In the genomic region with DNA sequence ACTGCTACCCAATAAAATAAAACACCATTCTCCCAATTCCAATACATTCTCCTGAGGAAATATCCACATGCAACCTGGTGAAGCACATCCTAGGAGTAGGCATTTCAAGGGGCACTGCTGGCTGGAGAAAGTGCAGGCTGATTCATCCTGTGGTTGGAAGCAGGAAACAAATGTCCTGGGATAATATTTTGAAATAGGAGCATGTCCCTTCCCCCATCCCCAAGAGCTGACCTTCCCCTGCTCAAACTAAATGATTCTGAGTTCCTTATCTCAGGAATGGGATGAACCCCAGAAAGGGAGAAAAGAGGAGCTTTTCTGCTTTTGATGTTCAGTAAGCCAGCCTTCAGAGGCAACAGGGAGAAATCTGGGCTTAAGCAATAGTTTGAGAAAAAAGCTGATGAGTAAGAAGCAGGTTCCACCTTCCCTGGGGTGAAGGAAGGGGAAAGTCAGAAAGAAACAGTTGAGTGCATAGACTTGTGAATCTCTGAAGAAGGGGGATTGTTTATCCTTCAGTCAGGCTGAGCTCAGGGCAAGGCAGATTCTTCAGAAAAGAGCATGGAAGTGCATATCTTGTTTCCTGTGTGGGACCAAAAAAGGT, we compare ENCODE assay signal across 21 cellular contexts. TPM values are rescaled to one million over a fixed set of nuclear protein-coding genes. Genes with fewer than 3 reads are reported as not detected.
DNase-seq lines count a peak whose midpoint lies in the region; ATAC-seq, FAIRE-seq and TF ChIP-seq lines count a peak whose summit lies in the region.
"Had no signal": no experiment of that assay in that cellular context is flagged by ENCODE, and none has a peak within 500 bp of the region (broad histone marks: within the 10 kb centered on the region; RNA-seq: fewer than 3 reads in every experiment).

No MANE protein-coding gene starts in this region.

- DNase-seq in EH (ENCODE audit: low read depth) (peak; percentile 80), OCI-LY7 (ENCODE audit: low spot score) (no peak), endothelial cell of umbilical vein (ENCODE audit: low read depth, low spot score) (peak; percentile 45), NCI-H748 (lab: John Stamatoyannopoulos, UW; ENCODE audit: unreplicated experiment) (no peak), dedifferentiated amniotic fluid mesenchymal stem cell (ENCODE audit: extremely low spot score) (no peak)
- DNase-seq in stimulated activated CD4-positive, alpha-beta T cell treated with anti-CD3 and anti-CD28 coated beads, Interleukin-12 subunit alpha, Interleukin-12 subunit beta, amount 100 ng/mL, for 4 hours, result no peak
- DNase-seq: activated CD4-positive, alpha-beta T cell treated with anti-CD3 and anti-CD28 coated beads for 48 hours; activated T-cell treated with anti-CD3 and anti-CD28 coated beads, Interleukin-2, amount 50 U/mL, for 48 hours; DMS79; dorsolateral prefrontal cortex; immature natural killer cell; mucosa of descending colon; NCI-H1417 treated with DMSO at 0.1 percent for 48 hours; NCI-H510A treated with DMSO at 0.1 percent for 48 hours; posterior cingulate gyrus; T-helper 2 cell; thyroid gland had no signal

- H3K9ac ChIP-seq in endothelial cell of umbilical vein (replicated peaks; ENCODE audit: extremely low read depth, insufficient read depth, low read length), result no peak overlapping the region
- H3K9ac ChIP-seq: BLaER1 had no signal

- H3K36me3 ChIP-seq in OCI-LY7 (ENCODE audit: insufficient read depth, low read length) (no peaks in the 10 kb centered on the region), endothelial cell of umbilical vein (ENCODE audit: control insufficient read depth in 2 of 2, extremely low read depth in 1 of 2, insufficient read depth in 2 of 2, low read length in 2 of 2) (no peaks in the 10 kb centered on the region)
- H3K36me3 ChIP-seq: BLaER1, thyroid gland had no signal

- dilution Hi-C loops in endothelial cell of umbilical vein (cut with MboI; ENCODE audit: extremely low pct_ligation_motif_present, low sequenced_read_pairs), result no loop called here

- intact Hi-C loops in OCI-LY7 (cut with micrococcal nuclease; ENCODE audit: unreplicated experiment), result no loop called here
- intact Hi-C loops in endothelial cell of umbilical vein (cut with micrococcal nuclease), result no loop called here

- H3K4me2 ChIP-seq in OCI-LY7 (ENCODE audit: low read length) (no peak overlapping the region), endothelial cell of umbilical vein (ENCODE audit: insufficient read depth, low read length) (peak overlapping the region; percentile 12)
- H3K4me2 ChIP-seq: BLaER1 had no signal

- no TSS peak for BruUV-seq in OCI-LY7 (replicated peaks; lab: Mats Ljungman, UMichigan)
- BruUV-seq in endothelial cell of umbilical vein (replicated peaks; lab: Mats Ljungman, UMichigan), result no TSS peak

- peak overlapping the region in 2 of 3 experiments; percentile 2 to 30 for H3K27ac Mint-ChIP-seq in nephron

- peaks cover 1% of the 10 kb centered on the region for H3K36me3 Mint-ChIP-seq in nephron (ENCODE audit: low read depth)
- H3K36me3 Mint-ChIP-seq: immature natural killer cell had no signal

- H3K9me2 ChIP-seq in OCI-LY7 (ENCODE audit: insufficient read depth, low read length), result no peaks in the 10 kb centered on the region

- peaks cover 33% of the 10 kb centered on the region for H3K4me1 Mint-ChIP-seq in nephron

- POLR2A ChIA-PET in OCI-LY7 (lab: Charles Lee), result interaction anchor here (0.6 to 2.2 kb wide), 4 partner anchors 9 to 586 kb away, joined by 3 to 8 read pairs (median 4); no protein-coding TSS in a partner anchor
- POLR2A ChIA-PET in endothelial cell of umbilical vein (lab: Charles Lee), result no interaction called here

- peak overlapping the region in 1 of 3 experiments; percentile 3 for H3K4me3 Mint-ChIP-seq in nephron
- H3K4me3 Mint-ChIP-seq: immature natural killer cell had no signal

- H3K9me3 ChIP-seq in OCI-LY7 (ENCODE audit: low read length) (0 out of 2 replicates have a peak, but pooled peaks cover 4% of the 10 kb centered on the region), endothelial cell of umbilical vein (replicated peaks; ENCODE audit: control insufficient read depth, insufficient read depth, low read length) (no peaks in the 10 kb centered on the region)
- H3K9me3 ChIP-seq: mucosa of descending colon, thyroid gland had no signal

- TF ChIP-seq CTCF in OCI-LY7 (conservative IDR thresholded peaks at IDR 0.05; ENCODE audit: low read length) (no peak), endothelial cell of umbilical vein (IDR thresholded peaks at IDR 0.05; ENCODE audit: extremely low read depth in 1 of 2, insufficient read depth in 1 of 2, low read depth in 1 of 2, low read length in 2 of 2) (no peak), nephron (IDR thresholded peaks at IDR 0.05; ENCODE audit: unreplicated experiment in 3 of 3) (no peak)

- ATAC-seq in HG02678 (IDR thresholded peaks at IDR 0.05; ENCODE audit: unreplicated experiment), result no peak
- ATAC-seq: mucosa of descending colon, Panc1 had no signal

- peaks cover 5% of the 10 kb centered on the region for H3K9me3 Mint-ChIP-seq in nephron

- H3K4me3 ChIP-seq in OCI-LY7 (ENCODE audit: low read depth, low read length, poor library complexity, severe bottlenecking), result no peak overlapping the region
- H3K4me3 ChIP-seq in endothelial cell of umbilical vein (replicated peaks in 1 of 3; ENCODE audit: insufficient read depth in 1 of 3, low read depth in 1 of 3, low read length in 3 of 3), result no peak overlapping the region
- H3K4me3 ChIP-seq: BLaER1, dorsolateral prefrontal cortex, mucosa of descending colon, thyroid gland had no signal

- peaks cover 2% of the 10 kb centered on the region in 2 experiments for H3K27me3 ChIP-seq in endothelial cell of umbilical vein (ENCODE audit: control insufficient read depth in 2 of 2, insufficient read depth in 2 of 2, low read length in 2 of 2)
- H3K27me3 ChIP-seq: BLaER1, thyroid gland had no signal

- H3K79me2 ChIP-seq in OCI-LY7 (ENCODE audit: insufficient read depth, low read depth, low read length) (no peaks in the 10 kb centered on the region), endothelial cell of umbilical vein (ENCODE audit: control insufficient read depth, insufficient read depth, low read length) (no peaks in the 10 kb centered on the region)

- H2AFZ ChIP-seq in OCI-LY7 (ENCODE audit: low read length) (0 out of 2 replicates have a peak overlapping the region, but pooled peaks have one; percentile 23), endothelial cell of umbilical vein (ENCODE audit: low read depth, low read length) (no peak overlapping the region)

- H3K9me1 ChIP-seq in endothelial cell of umbilical vein (replicated peaks; ENCODE audit: control insufficient read depth, extremely low read depth, insufficient read depth, low read length), result no peaks in the 10 kb centered on the region

- no peaks in the 10 kb centered on the region for H4K20me1 ChIP-seq in OCI-LY7 (ENCODE audit: insufficient read depth, low read length)
- no peaks in the 10 kb centered on the region for H4K20me1 ChIP-seq in endothelial cell of umbilical vein (replicated peaks; ENCODE audit: control insufficient read depth, extremely low read depth, insufficient read depth, low read length)
- H4K20me1 ChIP-seq: BLaER1 had no signal

- no peak for TF ChIP-seq POLR2A in endothelial cell of umbilical vein (IDR thresholded peaks at IDR 0.05; ENCODE audit: low read depth, low read length)

- H3K27me3 Mint-ChIP-seq in nephron (ENCODE audit: low read depth), result peaks cover 13% of the 10 kb centered on the region

- peak; percentile 95 for FAIRE-seq in endothelial cell of umbilical vein (lab: Jason Lieb, UNC)

- H3K27ac ChIP-seq in OCI-LY7 (ENCODE audit: low read depth, low read length, poor library complexity, severe bottlenecking), result no peak overlapping the region
- H3K27ac ChIP-seq in endothelial cell of umbilical vein (ENCODE audit: insufficient read depth, low read depth, low read length), result no peak overlapping the region
- H3K27ac ChIP-seq: BLaER1, thyroid gland had no signal

- H3K4me1 ChIP-seq in OCI-LY7 (ENCODE audit: insufficient read depth, low read length, poor library complexity, severe bottlenecking) (peaks cover 8% of the 10 kb centered on the region), endothelial cell of umbilical vein (ENCODE audit: control insufficient read depth, extremely low read depth, insufficient read depth, low read length) (peaks cover 11% of the 10 kb centered on the region)
- H3K4me1 ChIP-seq: BLaER1, thyroid gland had no signal

- CTCF ChIA-PET in OCI-LY7 (lab: Charles Lee; ENCODE audit: unreplicated experiment) (interaction anchor here (0.8 kb wide), 1 partner anchor 18 kb away, joined by 3 read pairs; no protein-coding TSS in a partner anchor), endothelial cell of umbilical vein (lab: Charles Lee) (interaction anchor here (1.0 to 1.8 kb wide), 3 partner anchors 11 to 14 kb away, joined by 4 to 8 read pairs (median 7); no protein-coding TSS in a partner anchor)

TF ChIP-seq in endothelial cell of umbilical vein, 7 proteins besides CTCF, POLR2A, EP300 and RAD21:
- TF ChIP-seq MAX (IDR thresholded peaks at IDR 0.05; ENCODE audit: insufficient read depth, insufficient read length) (no peak), GATA2 (IDR thresholded peaks at IDR 0.05; ENCODE audit: insufficient read depth, insufficient read length, low read depth, low read length) (peak; percentile 45), JUN (IDR thresholded peaks at IDR 0.05; ENCODE audit: borderline replicate concordance, insufficient read depth, insufficient read length, low read depth) (peak; percentile 6), MYC (IDR thresholded peaks at IDR 0.05; ENCODE audit: low read depth, low read length) (no peak), EZH2 (IDR thresholded peaks at IDR 0.05; ENCODE audit: borderline replicate concordance, low read depth, low read length, severe bottlenecking) (no peak), FOS (IDR thresholded peaks at IDR 0.05; ENCODE audit: borderline replicate concordance, insufficient read depth, low read length) (peak; percentile 86), POLR2AphosphoS5 (IDR thresholded peaks at IDR 0.05; ENCODE audit: insufficient read depth, low read depth, low read length) (peak; percentile 38)

RNA-seq across cellular contexts. Expression of gene SPON1, which starts 19.5 kb away (rescaled TPM):
- 0.03 and 0.38 TPM in 2 replicates for total RNA-seq in OCI-LY7 (2014; rRNA removed; shearing (Covaris generic))
- total RNA-seq in OCI-LY7 (2022) (not detected in 2 replicates), endothelial cell of umbilical vein (0.31 TPM in 1 of 2 replicates, not detected in the other)
- polyA plus RNA-seq in endothelial cell of umbilical vein, result not detected in 2 replicates
- polyA plus RNA-seq in endothelial cell of umbilical vein (2011; cell fraction: cytosol; rRNA removed), result not detected in 2 replicates
- not detected in 2 replicates for polyA plus RNA-seq in endothelial cell of umbilical vein (2011; cell fraction: nucleus; rRNA removed)
- polyA plus RNA-seq in endothelial cell of umbilical vein (2012), result 1.0 and 1.7 TPM in 2 replicates
- not detected in 2 replicates for polyA minus RNA-seq in endothelial cell of umbilical vein
- not detected for polyA minus RNA-seq in endothelial cell of umbilical vein (2011; cell fraction: cytosol; rRNA and poly(A)+ RNA removed)
- not detected in 2 replicates for polyA minus RNA-seq in endothelial cell of umbilical vein (2011; cell fraction: nucleus; rRNA and poly(A)+ RNA removed)

Comparison
In these comparisons a context has a peak if more than half of its experiments do, and no peak if none do; other contexts are left out.
1. DNase-seq: peak in EH (single experiment) and endothelial cell of umbilical vein (single experiment); none in OCI-LY7 (single experiment), NCI-H748 (single experiment), stimulated activated CD4-positive, alpha-beta T cell treated with anti-CD3 and anti-CD28 coated beads, Interleukin-12 subunit alpha, Interleukin-12 subunit beta, amount 100 ng/mL, for 4 hours (single experiment) and dedifferentiated amniotic fluid mesenchymal stem cell (single experiment).